ENCODE assay signal across 23 cellular contexts in genomic region chr2:33141476-33141875, GRCh38.
A peak's percentile ranks its signal among the peaks of the same experiment; 100 is the strongest.
DNase-seq lines count a peak whose midpoint lies in the region; ATAC-seq and TF ChIP-seq lines count a peak whose summit lies in the region.
"Had no signal": no experiment of that assay in that cellular context is flagged by ENCODE, and none has a peak within 500 bp of the region (broad histone marks: within the 10 kb centered on the region; RNA-seq: fewer than 3 reads in every experiment).

No MANE protein-coding gene starts in this region.

- H3K4me3 ChIP-seq in cardiac muscle cell (no peak overlapping the region), left ventricle myocardium inferior (no peak overlapping the region), gastroesophageal sphincter (no peak overlapping the region)

- peak overlapping the region; percentile 58 for H3K27ac Mint-ChIP-seq in neural crest cell (ENCODE audit: unreplicated experiment)
- H3K27ac Mint-ChIP-seq: CD8-positive, alpha-beta memory T cell had no signal

- TF ChIP-seq CTCF in cardiac muscle cell (IDR thresholded peaks at IDR 0.05; ENCODE audit: low read depth, low read length): no peak
- TF ChIP-seq CTCF in left ventricle myocardium inferior (IDR thresholded peaks at IDR 0.05; ENCODE audit: borderline replicate concordance): no peak
- TF ChIP-seq CTCF in gastroesophageal sphincter (IDR thresholded peaks at IDR 0.05): no peak
- no peak for TF ChIP-seq CTCF in neural crest cell (conservative IDR thresholded peaks at IDR 0.05)

- no peaks in the 10 kb centered on the region for H3K9me3 ChIP-seq in cardiac muscle cell (ENCODE audit: low read depth)
- no peaks in the 10 kb centered on the region for H3K9me3 ChIP-seq in left ventricle myocardium inferior (replicated peaks)
- H3K9me3 ChIP-seq in gastroesophageal sphincter: no peaks in the 10 kb centered on the region

- no peaks in the 10 kb centered on the region for H3K9me3 Mint-ChIP-seq in neural crest cell
- H3K9me3 Mint-ChIP-seq: CD8-positive, alpha-beta memory T cell had no signal

- H3K36me3 ChIP-seq in cardiac muscle cell: peaks cover 2% of the 10 kb centered on the region
- no peaks in the 10 kb centered on the region for H3K36me3 ChIP-seq in left ventricle myocardium inferior
- no peaks in the 10 kb centered on the region for H3K36me3 ChIP-seq in gastroesophageal sphincter

- no peaks in the 10 kb centered on the region for H3K36me3 Mint-ChIP-seq in neural crest cell (ENCODE audit: low read depth)
- H3K36me3 Mint-ChIP-seq: CD8-positive, alpha-beta memory T cell had no signal

- peak overlapping the region; percentile 45 for H3K27ac ChIP-seq in cardiac muscle cell
- H3K27ac ChIP-seq in left ventricle myocardium inferior (replicated peaks): no peak overlapping the region
- H3K27ac ChIP-seq in gastroesophageal sphincter: peak overlapping the region in 3 of 4 donors; percentile 43 to 80 (median 78)
- H3K27ac ChIP-seq: C4-2B, HL-60 had no signal

- WGBS in gastroesophageal sphincter (ENCODE audit: low coverage in 1 of 2), 2 donors: 74 to 78% methylated on average over 5 of the region's 5 CpGs

- no peak for TF ChIP-seq EP300 in gastroesophageal sphincter (IDR thresholded peaks at IDR 0.05)

- no peak overlapping the region for H3K4me3 Mint-ChIP-seq in neural crest cell
- H3K4me3 Mint-ChIP-seq: CD8-positive, alpha-beta memory T cell had no signal

- H3K27me3 Mint-ChIP-seq in neural crest cell (ENCODE audit: low read depth): no peaks in the 10 kb centered on the region

- intact Hi-C loops in left ventricle myocardium inferior (cut with micrococcal nuclease): no loop called here

- H3K4me1 ChIP-seq in cardiac muscle cell (ENCODE audit: low read depth): peaks cover 35% of the 10 kb centered on the region
- H3K4me1 ChIP-seq in left ventricle myocardium inferior: peaks cover 87% of the 10 kb centered on the region
- peaks cover 22 to 97% (median 45%) of the 10 kb centered on the region in 3 donors for H3K4me1 ChIP-seq in gastroesophageal sphincter

- no peak for ATAC-seq in gastroesophageal sphincter
- ATAC-seq: HepG2 had no signal

- DNase-seq in cardiac muscle cell (ENCODE audit: low read depth in 1 of 2, low spot score in 1 of 2) (peak in 1 of 2 donors; percentile 24), left ventricle myocardium inferior (no peak), neural crest cell (ENCODE audit: low read depth, low spot score) (no peak), hippocampal formation (lab: John Stamatoyannopoulos, UW) (no peak), NCI-H2171 (lab: John Stamatoyannopoulos, UW) (no peak), amygdala (lab: John Stamatoyannopoulos, UW) (no peak)
- DNase-seq: AML-193; Calu3; CD8-positive, alpha-beta memory T cell; DMS153; GOT3; HCEC 1CT; KG1; NCI-H1694 treated with DMSO at 0.1 percent for 48 hours; NCI-H2081 treated with DMSO at 0.1 percent for 48 hours; NCI-H446 treated with DMSO at 0.1 percent for 48 hours; NCI-H526 treated with DMSO at 0.1 percent for 48 hours; OCI-M1; SHP77 had no signal

- H3K4me1 Mint-ChIP-seq in neural crest cell: no peaks in the 10 kb centered on the region
- H3K4me1 Mint-ChIP-seq: CD8-positive, alpha-beta memory T cell had no signal

- TF ChIP-seq POLR2A in gastroesophageal sphincter (IDR thresholded peaks at IDR 0.05): no peak

- H3K27me3 ChIP-seq in cardiac muscle cell: no peaks in the 10 kb centered on the region
- no peaks in the 10 kb centered on the region for H3K27me3 ChIP-seq in left ventricle myocardium inferior (ENCODE audit: low read depth)
- no peaks in the 10 kb centered on the region for H3K27me3 ChIP-seq in gastroesophageal sphincter
